In genomic region chr14:99605299-99605961, GRCh38 we compare ENCODE assay signal across 8 cellular contexts. TPM values are rescaled to one million over a fixed set of nuclear protein-coding genes. Genes with fewer than 3 reads are reported as not detected.
A peak's percentile ranks its signal among the peaks of the same experiment; 100 is the strongest.
DNase-seq lines count a peak whose midpoint lies in the region; ATAC-seq and TF ChIP-seq lines count a peak whose summit lies in the region.

No MANE protein-coding gene starts in this region.

- H3K4me3 Mint-ChIP-seq in activated CD4-positive, alpha-beta T cell treated with anti-CD3 and anti-CD28 coated beads for 36 hours: peak overlapping the region; percentile 72
- peak overlapping the region; percentile 77 for H3K4me3 Mint-ChIP-seq in chondrocyte (ENCODE audit: unreplicated experiment)

- CTCF ChIA-PET in activated CD4-positive, alpha-beta T cell treated with anti-CD3 and anti-CD28 coated beads for 36 hours (lab: Charles Lee): interaction anchor here (0.6 to 1.0 kb wide), 5 partner anchors 8 to 116 kb away, joined by 3 to 5 read pairs (median 3); no protein-coding TSS in a partner anchor

- H3K36me3 Mint-ChIP-seq in activated CD4-positive, alpha-beta T cell treated with anti-CD3 and anti-CD28 coated beads for 36 hours (ENCODE audit: low read depth): no peaks in the 10 kb centered on the region
- no peaks in the 10 kb centered on the region for H3K36me3 Mint-ChIP-seq in chondrocyte (ENCODE audit: low read depth)

- no peaks in the 10 kb centered on the region for H3K36me3 ChIP-seq in left lung

- POLR2A ChIA-PET in activated CD4-positive, alpha-beta T cell treated with anti-CD3 and anti-CD28 coated beads for 36 hours (lab: Charles Lee): interaction anchor here (0.6 kb wide), 1 partner anchor 10 kb away, joined by 5 read pairs; no protein-coding TSS in a partner anchor

- H3K9me3 ChIP-seq in left lung: no peaks in the 10 kb centered on the region

- intact Hi-C loops in activated CD4-positive, alpha-beta T cell treated with anti-CD3 and anti-CD28 coated beads for 36 hours (cut with DNase I, micrococcal nuclease): loop anchor here in 1 of 2 experiments (2.0 kb wide), 1 partner anchor 187 kb away; the partner anchor contains the start of gene EML1
- intact Hi-C loops in left lung (cut with DNase I): no loop called here

- H3K27ac ChIP-seq in left lung: peak overlapping the region; percentile 85 to 87

- H3K9me3 Mint-ChIP-seq in activated CD4-positive, alpha-beta T cell treated with anti-CD3 and anti-CD28 coated beads for 36 hours (ENCODE audit: low read depth): no peaks in the 10 kb centered on the region
- no peaks in the 10 kb centered on the region for H3K9me3 Mint-ChIP-seq in chondrocyte (ENCODE audit: low read depth)

- ATAC-seq in HG02642 (IDR thresholded peaks at IDR 0.05; ENCODE audit: poor library complexity, unreplicated experiment) (peak; percentile 26), left lung (peak; percentile 44), GM18873 (IDR thresholded peaks at IDR 0.05; ENCODE audit: low FRiP score, unreplicated experiment) (no peak)
- ATAC-seq in activated CD4-positive, alpha-beta T cell treated with anti-CD3 and anti-CD28 coated beads for 36 hours: peak; percentile 10

- H3K4me1 Mint-ChIP-seq in activated CD4-positive, alpha-beta T cell treated with anti-CD3 and anti-CD28 coated beads for 36 hours: peaks cover 33% of the 10 kb centered on the region
- peaks cover 24% of the 10 kb centered on the region for H3K4me1 Mint-ChIP-seq in chondrocyte (ENCODE audit: low read depth)

- peaks cover 2% of the 10 kb centered on the region for H3K27me3 Mint-ChIP-seq in activated CD4-positive, alpha-beta T cell treated with anti-CD3 and anti-CD28 coated beads for 36 hours
- no peaks in the 10 kb centered on the region for H3K27me3 Mint-ChIP-seq in chondrocyte (ENCODE audit: low read depth)

- TF ChIP-seq CTCF in chondrocyte (IDR thresholded peaks at IDR 0.05) (no peak), left lung (IDR thresholded peaks at IDR 0.05) (no peak)

- peaks cover 0 to 47% of the 10 kb centered on the region in 2 donors for H3K27me3 ChIP-seq in left lung

- H3K4me1 ChIP-seq in left lung: peaks cover 14 to 46% of the 10 kb centered on the region in 2 donors

- peak overlapping the region; percentile 82 to 88 for H3K4me3 ChIP-seq in left lung

- H3K27ac Mint-ChIP-seq in activated CD4-positive, alpha-beta T cell treated with anti-CD3 and anti-CD28 coated beads for 36 hours: peak overlapping the region; percentile 39
- H3K27ac Mint-ChIP-seq in chondrocyte (ENCODE audit: unreplicated experiment): peak overlapping the region; percentile 93

- DNase-seq in COLO829 (ENCODE audit: low spot score): peak; percentile 69
- DNase-seq in NCI-H226: peak; percentile 61
- DNase-seq in activated CD4-positive, alpha-beta T cell treated with anti-CD3 and anti-CD28 coated beads for 36 hours: peak; percentile 84
- DNase-seq in chondrocyte (ENCODE audit: low spot score): no peak
- peak in 1 of 2 donors; percentile 61 for DNase-seq in left lung
- peak; percentile 71 to 85 for DNase-seq in stimulated activated CD4-positive, alpha-beta T cell treated with anti-CD3 and anti-CD28 coated beads, Interleukin-4, amount 100 ng/mL, for 4 hours

RNA-seq across cellular contexts. Expression of gene CCDC85C, which starts 1.4 kb away (rescaled TPM):
- 1 to 10 TPM; 6.1 to 6.2 TPM for total RNA-seq in activated CD4-positive, alpha-beta T cell treated with anti-CD3 and anti-CD28 coated beads for 36 hours
- total RNA-seq in chondrocyte (4.0 to 7.0 TPM (median 6.5 TPM) in 3 replicates), left lung (10 to 100 TPM; 16.4 to 19.0 TPM)

RNA-seq across cellular contexts. Expression of gene HHIPL1, which starts 39.5 kb away (rescaled TPM):
- under 1 TPM in 1 of 2 experiments, not detected in 1; 0.07 TPM for total RNA-seq in activated CD4-positive, alpha-beta T cell treated with anti-CD3 and anti-CD28 coated beads for 36 hours
- total RNA-seq in chondrocyte: 1.6 to 5.9 TPM (median 5.6 TPM) in 3 replicates
- total RNA-seq in left lung: 1 to 10 TPM; 2.5 to 2.9 TPM
